Comparison of ENCODE assay signal across 38 cellular contexts in the genomic region with DNA sequence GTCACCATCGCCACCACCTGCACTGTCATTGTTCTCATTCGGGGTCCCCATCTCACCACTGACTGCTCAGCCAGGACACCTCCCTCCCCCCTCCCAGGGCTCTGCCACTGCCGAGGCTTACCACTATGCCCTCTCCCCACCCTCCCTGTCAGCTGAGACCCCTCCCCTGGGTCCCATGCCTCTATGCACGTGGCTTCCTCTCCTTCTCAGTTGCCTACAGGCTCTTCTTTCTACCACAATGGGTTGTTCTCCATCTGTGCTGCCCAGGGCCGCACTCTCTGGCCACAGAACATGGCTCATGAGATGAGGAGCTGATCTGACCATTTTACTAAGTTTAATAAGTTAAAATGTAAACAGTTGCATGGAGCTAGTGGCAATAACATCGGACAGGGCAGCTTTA. TPM values are rescaled to one million over a fixed set of nuclear protein-coding genes. Genes with fewer than 3 reads are reported as not detected.
"Had no signal": no experiment of that assay in that cellular context is flagged by ENCODE, and none has a peak within 500 bp of the region (broad histone marks: within the 10 kb centered on the region; RNA-seq: fewer than 3 reads in every experiment).

No MANE protein-coding gene starts in this region.

- H3K4me3 Mint-ChIP-seq: activated CD4-positive, alpha-beta memory T cell treated with anti-CD3 and anti-CD28 coated beads, Interleukin-2, amount 10 ng/mL, durations not matched to agents 7 days and 5 days; activated CD4-positive, alpha-beta T cell treated with anti-CD3 and anti-CD28 coated beads for 36 hours; activated CD4-positive, alpha-beta T cell treated with anti-CD3 and anti-CD28 coated beads, Interleukin-2, amount 10 ng/mL, durations not matched to agents 7 days and 5 days; activated CD8-positive, alpha-beta memory T cell treated with anti-CD3 and anti-CD28 coated beads, Interleukin-2, amount 10 ng/mL, durations not matched to agents 7 days and 5 days; activated CD8-positive, alpha-beta T cell treated with anti-CD3 and anti-CD28 coated beads, Interleukin-2, amount 10 ng/mL, durations not matched to agents 7 days and 5 days; activated naive CD4-positive, alpha-beta T cell treated with anti-CD3 and anti-CD28 coated beads, Interleukin-2, amount 10 ng/mL, durations not matched to agents 7 days and 5 days; activated naive CD4-positive, alpha-beta T cell treated with anti-CD3 and anti-CD28 coated beads, Interleukin-2, amount 50 U/mL, for 24 hours; activated naive CD8-positive, alpha-beta T cell; activated naive CD8-positive, alpha-beta T cell treated with anti-CD3 and anti-CD28 coated beads, Interleukin-2, amount 10 ng/mL, durations not matched to agents 7 days and 5 days; activated naive CD8-positive, alpha-beta T cell treated with anti-CD3 and anti-CD28 coated beads, Interleukin-2, amount 50 U/mL, for 24 hours; activated T-cell treated with anti-CD3 and anti-CD28 coated beads, Interleukin-2, amount 50 U/mL, for 24 hours; brain; central memory CD8-positive, alpha-beta T cell; T-helper 1 cell treated with Interleukin-12 subunit alpha and Interleukin-12 subunit beta and Interleukin-4 antibody, amounts not matched to agents 30 μg/mL and 1 μg/mL, for 36 hours; T-helper 2 cell treated with Interferon-gamma antibody and Interleukin-4, amounts not matched to agents 5 μg/mL and 100 μg/mL, for 36 hours had no signal

- H3K27ac Mint-ChIP-seq: activated CD4-positive, alpha-beta memory T cell treated with anti-CD3 and anti-CD28 coated beads, Interleukin-2, amount 10 ng/mL, durations not matched to agents 7 days and 5 days; activated CD4-positive, alpha-beta T cell treated with anti-CD3 and anti-CD28 coated beads for 36 hours; activated CD4-positive, alpha-beta T cell treated with anti-CD3 and anti-CD28 coated beads, Interleukin-2, amount 10 ng/mL, durations not matched to agents 7 days and 5 days; activated CD8-positive, alpha-beta memory T cell treated with anti-CD3 and anti-CD28 coated beads, Interleukin-2, amount 10 ng/mL, durations not matched to agents 7 days and 5 days; activated CD8-positive, alpha-beta T cell treated with anti-CD3 and anti-CD28 coated beads, Interleukin-2, amount 10 ng/mL, durations not matched to agents 7 days and 5 days; activated naive CD4-positive, alpha-beta T cell treated with anti-CD3 and anti-CD28 coated beads, Interleukin-2, amount 10 ng/mL, durations not matched to agents 7 days and 5 days; activated naive CD4-positive, alpha-beta T cell treated with anti-CD3 and anti-CD28 coated beads, Interleukin-2, amount 50 U/mL, for 24 hours; activated naive CD8-positive, alpha-beta T cell; activated naive CD8-positive, alpha-beta T cell treated with anti-CD3 and anti-CD28 coated beads, Interleukin-2, amount 10 ng/mL, durations not matched to agents 7 days and 5 days; activated naive CD8-positive, alpha-beta T cell treated with anti-CD3 and anti-CD28 coated beads, Interleukin-2, amount 50 U/mL, for 24 hours; activated T-cell treated with anti-CD3 and anti-CD28 coated beads, Interleukin-2, amount 50 U/mL, for 24 hours; activated T-helper 2 cell treated with anti-CD3 and anti-CD28 coated beads, Interferon-gamma antibody, Interleukin-2, Interleukin-4, amounts not matched to agents 10 μg/mL and 5 μg/mL and 100 μg/mL, durations not matched to agents 14 hours and 24 hours and 36 hours; brain; T-helper 1 cell treated with Interleukin-12 subunit alpha and Interleukin-12 subunit beta and Interleukin-4 antibody, amounts not matched to agents 30 μg/mL and 1 μg/mL, for 36 hours; T-helper 2 cell treated with Interferon-gamma antibody and Interleukin-4, amounts not matched to agents 5 μg/mL and 100 μg/mL, for 36 hours had no signal

- H3K36me3 ChIP-seq: ascending aorta, cardiac muscle cell had no signal

- H3K27me3 ChIP-seq: ascending aorta had no signal

- H3K9me3 ChIP-seq: ascending aorta had no signal

- H3K4me1 Mint-ChIP-seq: activated CD4-positive, alpha-beta memory T cell treated with anti-CD3 and anti-CD28 coated beads, Interleukin-2, amount 10 ng/mL, durations not matched to agents 7 days and 5 days; activated CD4-positive, alpha-beta T cell treated with anti-CD3 and anti-CD28 coated beads for 36 hours; activated CD4-positive, alpha-beta T cell treated with anti-CD3 and anti-CD28 coated beads, Interleukin-2, amount 10 ng/mL, durations not matched to agents 7 days and 5 days; activated CD8-positive, alpha-beta memory T cell treated with anti-CD3 and anti-CD28 coated beads, Interleukin-2, amount 10 ng/mL, durations not matched to agents 7 days and 5 days; activated naive CD4-positive, alpha-beta T cell treated with anti-CD3 and anti-CD28 coated beads, Interleukin-2, amount 10 ng/mL, durations not matched to agents 7 days and 5 days; activated naive CD4-positive, alpha-beta T cell treated with anti-CD3 and anti-CD28 coated beads, Interleukin-2, amount 50 U/mL, for 24 hours; activated naive CD8-positive, alpha-beta T cell treated with anti-CD3 and anti-CD28 coated beads, Interleukin-2, amount 10 ng/mL, durations not matched to agents 7 days and 5 days; activated naive CD8-positive, alpha-beta T cell treated with anti-CD3 and anti-CD28 coated beads, Interleukin-2, amount 50 U/mL, for 24 hours; brain; central memory CD8-positive, alpha-beta T cell had no signal

- H3K4me1 ChIP-seq: ascending aorta had no signal

- ATAC-seq: activated CD4-positive, alpha-beta T cell treated with anti-CD3 and anti-CD28 coated beads for 36 hours; activated CD4-positive, CD25-positive, alpha-beta regulatory T cell treated with anti-CD3 and anti-CD28 coated beads, Interleukin-2, amount 50 U/mL, for 24 hours; activated CD8-positive, alpha-beta memory T cell treated with anti-CD3 and anti-CD28 coated beads, Interleukin-2, amount 10 ng/mL, durations not matched to agents 7 days and 5 days; activated CD8-positive, alpha-beta T cell treated with anti-CD3 and anti-CD28 coated beads, Interleukin-2, amount 10 ng/mL, durations not matched to agents 7 days and 5 days; activated naive CD8-positive, alpha-beta T cell treated with anti-CD3 and anti-CD28 coated beads, Interleukin-2, amount 50 U/mL, for 24 hours had no signal

- H3K9me3 Mint-ChIP-seq: activated CD4-positive, alpha-beta memory T cell treated with anti-CD3 and anti-CD28 coated beads, Interleukin-2, amount 10 ng/mL, durations not matched to agents 7 days and 5 days; activated CD4-positive, alpha-beta T cell treated with anti-CD3 and anti-CD28 coated beads, Interleukin-2, amount 10 ng/mL, durations not matched to agents 7 days and 5 days; activated naive CD4-positive, alpha-beta T cell treated with anti-CD3 and anti-CD28 coated beads, Interleukin-2, amount 10 ng/mL, durations not matched to agents 7 days and 5 days; activated naive CD4-positive, alpha-beta T cell treated with anti-CD3 and anti-CD28 coated beads, Interleukin-2, amount 50 U/mL, for 24 hours; activated naive CD8-positive, alpha-beta T cell treated with anti-CD3 and anti-CD28 coated beads, Interleukin-2, amount 10 ng/mL, durations not matched to agents 7 days and 5 days; activated naive CD8-positive, alpha-beta T cell treated with anti-CD3 and anti-CD28 coated beads, Interleukin-2, amount 50 U/mL, for 24 hours; activated T-cell treated with anti-CD3 and anti-CD28 coated beads, Interleukin-2, amount 50 U/mL, for 24 hours; activated T-helper 2 cell treated with anti-CD3 and anti-CD28 coated beads, Interferon-gamma antibody, Interleukin-2, Interleukin-4, amounts not matched to agents 10 μg/mL and 5 μg/mL and 100 μg/mL, durations not matched to agents 14 hours and 24 hours and 36 hours; central memory CD8-positive, alpha-beta T cell; T-helper 1 cell treated with Interleukin-12 subunit alpha and Interleukin-12 subunit beta and Interleukin-4 antibody, amounts not matched to agents 30 μg/mL and 1 μg/mL, for 36 hours; T-helper 2 cell treated with Interferon-gamma antibody and Interleukin-4, amounts not matched to agents 5 μg/mL and 100 μg/mL, for 36 hours had no signal

- DNase-seq: activated CD4-positive, alpha-beta memory T cell treated with anti-CD3 and anti-CD28 coated beads, Interleukin-2, amount 10 ng/mL, durations not matched to agents 7 days and 5 days; activated CD4-positive, alpha-beta T cell treated with anti-CD3 and anti-CD28 coated beads for 1 hour; activated CD4-positive, alpha-beta T cell treated with anti-CD3 and anti-CD28 coated beads for 36 hours; activated CD4-positive, alpha-beta T cell treated with anti-CD3 and anti-CD28 coated beads for 48 hours; activated CD4-positive, alpha-beta T cell treated with anti-CD3 and anti-CD28 coated beads, Interleukin-2, amount 10 ng/mL, durations not matched to agents 7 days and 5 days; activated CD4-positive, alpha-beta T cell treated with anti-CD3 and anti-CD28 coated beads, Interleukin-2, amount 50 U/mL, for 48 hours; activated CD4-positive, CD25-positive, alpha-beta regulatory T cell; activated CD8-positive, alpha-beta memory T cell treated with anti-CD3 and anti-CD28 coated beads for 24 hours; activated CD8-positive, alpha-beta memory T cell treated with anti-CD3 and anti-CD28 coated beads, Interleukin-2, amount 10 ng/mL, durations not matched to agents 7 days and 5 days; activated CD8-positive, alpha-beta memory T cell treated with anti-CD3 and anti-CD28 coated beads, Interleukin-2, amount 50 U/mL, for 48 hours; activated CD8-positive, alpha-beta T cell treated with anti-CD3 and anti-CD28 coated beads, Interleukin-2, amount 10 ng/mL, durations not matched to agents 7 days and 5 days; activated effector memory CD4-positive, alpha-beta T cell treated with Interleukin-2 at 50 U/mL for 16 hours; activated gamma-delta T cell; activated naive CD4-positive, alpha-beta T cell treated with anti-CD3 and anti-CD28 coated beads, Interleukin-2, amount 10 ng/mL, durations not matched to agents 7 days and 5 days; activated naive CD4-positive, alpha-beta T cell treated with Interleukin-2 at 50 U/mL for 16 hours; activated naive CD8-positive, alpha-beta T cell treated with anti-CD3 and anti-CD28 coated beads, Interleukin-2, amount 10 ng/mL, durations not matched to agents 7 days and 5 days; activated naive CD8-positive, alpha-beta T cell treated with anti-CD3 and anti-CD28 coated beads, Interleukin-2, amount 50 U/mL, for 24 hours; activated T-cell treated with anti-CD3 and anti-CD28 coated beads, Interleukin-2, amount 50 U/mL, for 24 hours; activated T-cell treated with anti-CD3 and anti-CD28 coated beads, Interleukin-2, amount 50 U/mL, for 48 hours; amygdala; anterior cingulate cortex; caudate nucleus; cerebellar nuclear complex; T-helper 1 cell; T-helper 2 cell; T-helper 9 cell had no signal

- H3K27ac ChIP-seq: ascending aorta, cardiac muscle cell, VCaP had no signal

- H3K4me3 ChIP-seq: ascending aorta, cardiac muscle cell had no signal

- H3K36me3 Mint-ChIP-seq: activated CD8-positive, alpha-beta memory T cell treated with anti-CD3 and anti-CD28 coated beads, Interleukin-2, amount 10 ng/mL, durations not matched to agents 7 days and 5 days; activated naive CD4-positive, alpha-beta T cell treated with anti-CD3 and anti-CD28 coated beads, Interleukin-2, amount 10 ng/mL, durations not matched to agents 7 days and 5 days; activated naive CD4-positive, alpha-beta T cell treated with anti-CD3 and anti-CD28 coated beads, Interleukin-2, amount 50 U/mL, for 24 hours; activated naive CD8-positive, alpha-beta T cell; activated naive CD8-positive, alpha-beta T cell treated with anti-CD3 and anti-CD28 coated beads, Interleukin-2, amount 10 ng/mL, durations not matched to agents 7 days and 5 days; brain had no signal

RNA-seq across cellular contexts. Expression of a gene that starts 16.1 kb away (rescaled TPM):
- total RNA-seq: activated CD4-positive, alpha-beta memory T cell treated with anti-CD3 and anti-CD28 coated beads, Interleukin-2, amount 10 ng/mL, durations not matched to agents 7 days and 5 days; activated CD4-positive, alpha-beta T cell treated with anti-CD3 and anti-CD28 coated beads for 36 hours; activated CD4-positive, alpha-beta T cell treated with anti-CD3 and anti-CD28 coated beads, Interleukin-2, amount 10 ng/mL, durations not matched to agents 7 days and 5 days; activated CD8-positive, alpha-beta memory T cell treated with anti-CD3 and anti-CD28 coated beads, Interleukin-2, amount 10 ng/mL, durations not matched to agents 7 days and 5 days; activated CD8-positive, alpha-beta T cell treated with anti-CD3 and anti-CD28 coated beads, Interleukin-2, amount 10 ng/mL, durations not matched to agents 7 days and 5 days; activated naive CD8-positive, alpha-beta T cell treated with anti-CD3 and anti-CD28 coated beads, Interleukin-2, amount 10 ng/mL, durations not matched to agents 7 days and 5 days; activated T-helper 2 cell treated with anti-CD3 and anti-CD28 coated beads, Interferon-gamma antibody, Interleukin-2, Interleukin-4, amounts not matched to agents 10 μg/mL and 5 μg/mL and 100 μg/mL, durations not matched to agents 14 hours and 24 hours and 36 hours; ascending aorta; bronchial epithelial cell; cardiac muscle cell had no signal
- polyA plus RNA-seq: cardiac muscle cell had no signal
